In genomic region chr15:57537951-57538506, GRCh38 we compare ENCODE assay signal across 15 cellular contexts.
"Had no signal": no experiment of that assay in that cellular context is flagged by ENCODE, and none has a peak within 500 bp of the region (broad histone marks: within the 10 kb centered on the region; RNA-seq: fewer than 3 reads in every experiment).

No MANE protein-coding gene starts in this region.

- H3K27me3 ChIP-seq: gastroesophageal sphincter, left lung, neutrophil, transverse colon had no signal

- H3K4me3 ChIP-seq: gastroesophageal sphincter, left lung, transverse colon had no signal

- H3K4me1 Mint-ChIP-seq: naive thymus-derived CD4-positive, alpha-beta T cell had no signal

- H3K9me3 Mint-ChIP-seq: T-helper 2 cell treated with Interferon-gamma antibody and Interleukin-4, amounts not matched to agents 5 μg/mL and 100 μg/mL, for 36 hours had no signal

- H3K36me3 ChIP-seq: gastroesophageal sphincter, left lung, neutrophil, transverse colon had no signal

- ATAC-seq: gastroesophageal sphincter; left lung; naive thymus-derived CD4-positive, alpha-beta T cell; stimulated activated memory B cell treated with anti-CD40 and anti-IgM and Interleukin-4, amounts not matched to agents 10 μg/mL and 1 μg/mL and 100 μg/mL, for 72 hours had no signal

- H3K4me3 Mint-ChIP-seq: activated naive CD8-positive, alpha-beta T cell; naive thymus-derived CD4-positive, alpha-beta T cell; stimulated activated memory B cell treated with anti-CD40 and anti-IgM and Interleukin-4, amounts not matched to agents 10 μg/mL and 1 μg/mL and 100 μg/mL, for 72 hours; T-helper 2 cell treated with Interferon-gamma antibody and Interleukin-4, amounts not matched to agents 5 μg/mL and 100 μg/mL, for 36 hours had no signal

- H3K36me3 Mint-ChIP-seq: activated naive CD8-positive, alpha-beta T cell had no signal

- H3K27ac Mint-ChIP-seq: activated naive CD8-positive, alpha-beta T cell; naive thymus-derived CD4-positive, alpha-beta T cell; stimulated activated memory B cell treated with anti-CD40 and anti-IgM and Interleukin-4, amounts not matched to agents 10 μg/mL and 1 μg/mL and 100 μg/mL, for 72 hours; T-helper 2 cell treated with Interferon-gamma antibody and Interleukin-4, amounts not matched to agents 5 μg/mL and 100 μg/mL, for 36 hours had no signal

- DNase-seq: activated CD4-positive, alpha-beta T cell treated with anti-CD3 and anti-CD28 coated beads, Interleukin-2, amount 50 U/mL, for 1 hour; activated CD8-positive, alpha-beta memory T cell treated with anti-CD3 and anti-CD28 coated beads for 24 hours; activated gamma-delta T cell treated with Interleukin-2 at 50 U/mL for 16 hours; amniotic stem cell; erythroblast; left lung; mammary epithelial cell; naive thymus-derived CD4-positive, alpha-beta T cell; stimulated activated CD4-positive, alpha-beta T cell treated with anti-CD3 and anti-CD28 coated beads, Interleukin-2, amount 100 ng/mL, for 48 hours; transverse colon had no signal

- H3K27ac ChIP-seq: gastroesophageal sphincter, left lung, neutrophil had no signal

- H3K27me3 Mint-ChIP-seq: activated naive CD8-positive, alpha-beta T cell had no signal

- H3K9me3 ChIP-seq: gastroesophageal sphincter, left lung, neutrophil, transverse colon had no signal
